8 cellular contexts compared by ENCODE assay signal in the genomic region with DNA sequence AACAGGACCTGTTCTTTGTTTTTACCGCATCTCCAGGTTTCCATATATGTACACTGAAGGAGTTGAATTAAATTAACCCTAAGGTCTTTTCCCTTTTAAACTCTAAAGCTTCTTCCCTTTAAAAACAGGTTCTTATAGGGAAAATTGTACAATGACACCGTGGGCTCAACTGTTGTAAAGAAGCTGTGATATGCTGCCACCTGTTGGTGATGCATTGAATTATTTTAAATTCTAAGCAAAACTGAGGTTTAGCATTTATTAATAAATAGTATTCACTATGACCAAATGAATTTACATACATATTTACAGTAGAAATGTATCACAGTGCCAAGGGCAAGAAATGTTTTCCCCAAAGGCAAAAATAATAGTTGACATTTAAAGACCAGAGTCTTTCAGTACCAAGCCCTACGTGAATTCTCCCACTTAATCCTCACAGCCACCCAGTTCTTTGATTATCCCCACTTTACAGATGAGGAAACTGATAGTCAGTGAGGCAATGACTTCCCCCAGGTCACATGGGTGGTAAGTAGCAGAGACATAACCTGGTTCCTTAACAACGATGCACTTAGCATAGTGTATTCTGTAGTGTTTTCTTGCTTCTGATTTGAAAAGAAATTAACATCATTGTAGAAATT. TPM values are rescaled to one million over a fixed set of nuclear protein-coding genes. Genes with fewer than 3 reads are reported as not detected.
DNase-seq lines count a peak whose midpoint lies in the region; ATAC-seq and TF ChIP-seq lines count a peak whose summit lies in the region.

No MANE protein-coding gene starts in this region.

- no peak overlapping the region for H3K4me3 Mint-ChIP-seq in neural crest cell

- peak; percentile 93 for TF ChIP-seq CTCF in neural crest cell (conservative IDR thresholded peaks at IDR 0.05)

- no peaks in the 10 kb centered on the region for H3K4me1 ChIP-seq in SJCRH30

- H3K27me3 Mint-ChIP-seq in neural crest cell (ENCODE audit: low read depth): no peaks in the 10 kb centered on the region

- DNase-seq in DMS53 treated with DMSO at 0.1 percent for 48 hours (lab: John Stamatoyannopoulos, UW; ENCODE audit: unreplicated experiment): peak; percentile 63
- peak; percentile 29 for DNase-seq in Jurkat, Clone E6-1 (ENCODE audit: low read depth, low spot score)
- peak; percentile 8 to 64 for DNase-seq in SJCRH30
- DNase-seq in erythroblast (lab: John Stamatoyannopoulos, UW): peak; percentile 52 to 75
- peak; percentile 33 for DNase-seq in neural crest cell (ENCODE audit: low read depth, low spot score)
- no peak for DNase-seq in NCI-H526 treated with DMSO at 0.1 percent for 48 hours (lab: John Stamatoyannopoulos, UW)
- DNase-seq in HuH-7.5 (ENCODE audit: low spot score): no peak

- H3K27me3 ChIP-seq in SJCRH30: no peaks in the 10 kb centered on the region

- ATAC-seq in HG02588 (IDR thresholded peaks at IDR 0.05; ENCODE audit: unreplicated experiment): no peak

- no peaks in the 10 kb centered on the region for H3K36me3 ChIP-seq in SJCRH30

- H3K36me3 Mint-ChIP-seq in neural crest cell (ENCODE audit: low read depth): no peaks in the 10 kb centered on the region

- peaks cover 5% of the 10 kb centered on the region for H3K9me3 Mint-ChIP-seq in neural crest cell

- H3K27ac ChIP-seq in SJCRH30: no peak overlapping the region

- no peak overlapping the region for H3K27ac Mint-ChIP-seq in neural crest cell (ENCODE audit: unreplicated experiment)

- peaks cover 41% of the 10 kb centered on the region for H3K4me1 Mint-ChIP-seq in neural crest cell

- no peak overlapping the region for H3K4me3 ChIP-seq in Jurkat, Clone E6-1 (ENCODE audit: low read length)
- H3K4me3 ChIP-seq in SJCRH30: no peak overlapping the region

- no peaks in the 10 kb centered on the region for H3K9me3 ChIP-seq in SJCRH30 (replicated peaks)

- TF ChIP-seq POLR2A in erythroblast (IDR thresholded peaks at IDR 0.05; ENCODE audit: low read length): no peak

RNA-seq across cellular contexts. Expression of gene TMEM263, which starts 35.7 kb away (rescaled TPM):
- 27.2 TPM for polyA plus RNA-seq in Jurkat, Clone E6-1 (2012; ENCODE audit: insufficient read depth, insufficient read length)
- total RNA-seq in SJCRH30 (2014; rRNA removed; shearing (Covaris generic)): 39.2 and 41.1 TPM in 2 replicates
- total RNA-seq in neural crest cell: 27.9 and 29.9 TPM in 2 replicates

Comparison
In these comparisons a context has a peak if more than half of its experiments do, and no peak if none do; other contexts are left out.
1. DNase-seq: peak in DMS53 treated with DMSO at 0.1 percent for 48 hours (single experiment), Jurkat, Clone E6-1 (single experiment), SJCRH30 (2 of 2), erythroblast (2 of 2) and neural crest cell (single experiment); none in NCI-H526 treated with DMSO at 0.1 percent for 48 hours (single experiment) and HuH-7.5 (single experiment).